Comparison of ENCODE assay signal across 8 cellular contexts in genomic region chr5:148179234-148179824, GRCh38. TPM values are rescaled to one million over a fixed set of nuclear protein-coding genes. Genes with fewer than 3 reads are reported as not detected.
A peak's percentile ranks its signal among the peaks of the same experiment; 100 is the strongest.
DNase-seq lines count a peak whose midpoint lies in the region; ATAC-seq, FAIRE-seq and TF ChIP-seq lines count a peak whose summit lies in the region.

No MANE protein-coding gene starts in this region.

- in situ Hi-C loops in transverse colon (cut with MboI; ENCODE audit: low pct_ligation_motif_present in 1 of 4, low pct_unique_long_range_greater_than_20kb in 1 of 4, low sequenced_read_pairs in 3 of 4) = loop anchor here (25.0 kb wide), 4 partner anchors 183 to 858 kb away; no protein-coding TSS in a partner anchor

- H3K4me3 ChIP-seq in AG04450 (ENCODE audit: low read depth, low read length) = no peak overlapping the region
- no peak overlapping the region for H3K4me3 ChIP-seq in bronchial epithelial cell (ENCODE audit: low read depth, low read length)
- no peak overlapping the region for H3K4me3 ChIP-seq in transverse colon

- peak; percentile 32 for DNase-seq in AG04450 (ENCODE audit: low read depth, low spot score)
- peak; percentile 41 for DNase-seq in NCI-H748 treated with DMSO at 0.1 percent for 48 hours (lab: John Stamatoyannopoulos, UW)
- DNase-seq in bronchial epithelial cell (ENCODE audit: low read depth) = peak; percentile 74
- no peak for DNase-seq in left colon
- no peak for DNase-seq in transverse colon
- DNase-seq in NCI-H187 treated with DMSO at 0.1 percent for 48 hours (lab: John Stamatoyannopoulos, UW) = no peak

- ATAC-seq in GM18498 (IDR thresholded peaks at IDR 0.05; ENCODE audit: unreplicated experiment) = peak; percentile 82
- peak; percentile 86 for ATAC-seq in HG03280 (IDR thresholded peaks at IDR 0.05; ENCODE audit: unreplicated experiment)
- ATAC-seq in left colon = peak; percentile 90

- H3K36me3 ChIP-seq in bronchial epithelial cell (ENCODE audit: control insufficient read depth, insufficient read depth, low read length) = no peaks in the 10 kb centered on the region
- H3K36me3 ChIP-seq in transverse colon = no peaks in the 10 kb centered on the region

- peak; percentile 70 for TF ChIP-seq CTCF in AG04450 (IDR thresholded peaks at IDR 0.05; ENCODE audit: low read depth, low read length)
- TF ChIP-seq CTCF in bronchial epithelial cell (IDR thresholded peaks at IDR 0.05; ENCODE audit: insufficient read depth, low read length, severe bottlenecking) = peak; percentile 59
- TF ChIP-seq CTCF in transverse colon (IDR thresholded peaks at IDR 0.05) = peak; percentile 57 to 72 (median 63)

- H3K27me3 ChIP-seq in AG04450 (ENCODE audit: control insufficient read depth, insufficient read depth, low read length) (peaks cover 2% of the 10 kb centered on the region), bronchial epithelial cell (ENCODE audit: control insufficient read depth, insufficient read depth, low read length) (no peaks in the 10 kb centered on the region), transverse colon (no peaks in the 10 kb centered on the region)

- CTCF ChIA-PET in AG04450 (lab: Charles Lee) = interaction anchor here (0.6 to 3.5 kb wide), 21 partner anchors 14 to 935 kb away, joined by 3 to 117 read pairs (median 5); no protein-coding TSS in a partner anchor

- WGBS in transverse colon (ENCODE audit: low coverage in 1 of 2), 2 donors = 37 to 38% methylated on average over 3 of the region's 3 CpGs

- intact Hi-C loops in left colon (cut with DNase I, micrococcal nuclease) = loop anchor here in 1 of 2 donors (5.0 kb wide), 1 partner anchor 553 kb away; no protein-coding TSS in a partner anchor
- intact Hi-C loops in transverse colon (cut with DNase I; ENCODE audit: low total_unique reads) = loop anchor here (10.0 kb wide), 2 partner anchors 195 to 555 kb away; no protein-coding TSS in a partner anchor

- POLR2A ChIA-PET in AG04450 (lab: Yijun Ruan, JAX) = no interaction called here

- no peaks in the 10 kb centered on the region for H3K4me1 ChIP-seq in transverse colon

- H3K27ac ChIP-seq in AG04450 (ENCODE audit: low read depth, low read length) (no peak overlapping the region), transverse colon (no peak overlapping the region)

- no peaks in the 10 kb centered on the region for H3K9me3 ChIP-seq in AG04450 (ENCODE audit: control insufficient read depth, insufficient read depth, low read length)
- no peaks in the 10 kb centered on the region for H3K9me3 ChIP-seq in transverse colon

- TF ChIP-seq EP300 in transverse colon (IDR thresholded peaks at IDR 0.05; ENCODE audit: low read depth) = no peak

- FAIRE-seq in bronchial epithelial cell (lab: Jason Lieb, UNC) = no peak

- TF ChIP-seq POLR2A in transverse colon (IDR thresholded peaks at IDR 0.05) = no peak

RNA-seq across cellular contexts. Expression of gene SPINK14, which starts 11.0 kb away (rescaled TPM):
- polyA plus RNA-seq in AG04450 (2011; rRNA removed) = not detected in 2 replicates
- polyA minus RNA-seq in AG04450 (2011; rRNA and poly(A)+ RNA removed) = not detected in 2 replicates
- total RNA-seq in bronchial epithelial cell (not detected in 2 replicates), left colon (not detected), transverse colon (not detected)

RNA-seq across cellular contexts. Expression of gene SPINK6, which starts 23.5 kb away (rescaled TPM):
- not detected in 2 replicates for polyA plus RNA-seq in AG04450 (2011; rRNA removed)
- polyA minus RNA-seq in AG04450 (2011; rRNA and poly(A)+ RNA removed) = not detected in 2 replicates
- total RNA-seq in bronchial epithelial cell = not detected in 2 replicates
- total RNA-seq in left colon = not detected
- total RNA-seq in transverse colon = not detected

RNA-seq across cellular contexts. Expression of gene MARCOL, which starts 59.0 kb away (rescaled TPM):
- not detected in 2 replicates for polyA plus RNA-seq in AG04450 (2011; rRNA removed)
- not detected in 2 replicates for polyA minus RNA-seq in AG04450 (2011; rRNA and poly(A)+ RNA removed)
- total RNA-seq in bronchial epithelial cell (not detected in 2 replicates), left colon (not detected), transverse colon (not detected)

Comparison
In these comparisons a context has a peak if more than half of its experiments do, and no peak if none do; other contexts are left out.
1. DNase-seq: peak in AG04450 (single experiment), NCI-H748 treated with DMSO at 0.1 percent for 48 hours (single experiment) and bronchial epithelial cell (single experiment); none in left colon (0 of 2), transverse colon (single experiment) and NCI-H187 treated with DMSO at 0.1 percent for 48 hours (single experiment).
2. Peak in every context shown above with its lines, with median percentiles within 50 percentile points of each other: CTCF ChIP-seq and ATAC-seq.